9 cellular contexts compared by ENCODE assay signal in the genomic region with DNA sequence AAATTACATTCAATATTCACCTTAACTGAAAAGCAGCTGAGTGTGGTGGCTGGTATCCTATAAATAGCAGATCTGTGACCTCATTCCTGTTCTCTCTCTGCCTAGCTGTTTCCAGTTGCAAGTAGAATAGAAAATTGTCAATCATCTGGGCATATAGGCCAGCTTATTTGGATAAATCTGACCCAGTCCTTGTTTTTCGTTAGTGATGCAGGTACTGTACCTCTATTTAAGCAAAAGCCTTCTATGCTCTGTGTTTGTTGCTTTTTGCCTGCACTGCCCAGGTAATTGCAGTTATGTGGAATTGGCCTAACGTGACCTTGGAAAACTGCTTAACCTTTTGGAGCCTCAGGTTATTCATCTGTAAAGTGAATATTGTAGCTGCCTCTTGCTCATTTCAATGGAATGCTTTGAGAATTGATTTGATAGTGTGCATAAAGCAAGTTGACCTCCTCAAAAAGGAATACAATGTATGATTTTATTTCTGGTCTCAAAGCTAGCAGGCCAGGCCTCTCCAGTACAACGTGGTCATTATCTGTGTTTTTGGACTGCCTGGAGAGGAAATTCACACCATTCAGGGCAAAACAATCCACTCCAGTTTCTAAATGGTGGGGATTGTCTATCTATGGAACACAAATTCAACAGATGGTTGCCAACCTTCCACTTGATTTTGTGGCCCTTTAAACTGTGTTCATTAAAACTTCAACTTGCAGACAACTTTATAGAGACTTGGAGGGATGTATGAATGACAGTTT.
DNase-seq lines count a peak whose midpoint lies in the region; ATAC-seq and TF ChIP-seq lines count a peak whose summit lies in the region.
"Had no signal": no experiment of that assay in that cellular context is flagged by ENCODE, and none has a peak within 500 bp of the region (broad histone marks: within the 10 kb centered on the region; RNA-seq: fewer than 3 reads in every experiment).

No MANE protein-coding gene starts in this region.

- H3K9me3 Mint-ChIP-seq in naive thymus-derived CD8-positive, alpha-beta T cell: no peaks in the 10 kb centered on the region

- no peak overlapping the region for H3K27ac Mint-ChIP-seq in naive thymus-derived CD8-positive, alpha-beta T cell

- peaks cover 0 to 18% (median 2%) of the 10 kb centered on the region in 4 donors for H3K4me1 Mint-ChIP-seq in naive thymus-derived CD8-positive, alpha-beta T cell

- H3K4me3 ChIP-seq in fibroblast of lung (replicated peaks in 1 of 4; ENCODE audit: control extremely low read depth in 1 of 4, insufficient read depth in 1 of 4, low read depth in 3 of 4, low read length in 4 of 4): no peak overlapping the region

- H2AFZ ChIP-seq in fibroblast of lung (ENCODE audit: low read length): peak overlapping the region; percentile 45

- no peaks in the 10 kb centered on the region for H4K20me1 ChIP-seq in fibroblast of lung (ENCODE audit: control insufficient read depth, extremely low read depth, insufficient read depth, low read length)

- DNase-seq in NCI-H774 (lab: John Stamatoyannopoulos, UW) (peak; percentile 26), fibroblast of lung (ENCODE audit: low read depth in 2 of 2) (peak; percentile 40 to 66), sciatic nerve (ENCODE audit: low spot score) (no peak), T1000 (lab: John Stamatoyannopoulos, UW) (no peak)
- no peak for DNase-seq in naive thymus-derived CD8-positive, alpha-beta T cell
- DNase-seq: activated T-cell treated with anti-CD3 and anti-CD28 coated beads, Interleukin-2, amount 50 U/mL, for 48 hours had no signal

- no peaks in the 10 kb centered on the region for H3K36me3 ChIP-seq in fibroblast of lung (ENCODE audit: control insufficient read depth, insufficient read depth, low read length)

- peak; percentile 35 for ATAC-seq in GM21619 (IDR thresholded peaks at IDR 0.05; ENCODE audit: unreplicated experiment)
- ATAC-seq in sciatic nerve: peak; percentile 49
- no peak for ATAC-seq in naive thymus-derived CD8-positive, alpha-beta T cell
- ATAC-seq in GM21737 (IDR thresholded peaks at IDR 0.05; ENCODE audit: unreplicated experiment): no peak
- no peak for ATAC-seq in GM21526 (IDR thresholded peaks at IDR 0.05; ENCODE audit: low FRiP score, unreplicated experiment)

- no peaks in the 10 kb centered on the region for H3K9me3 ChIP-seq in fibroblast of lung (ENCODE audit: control insufficient read depth, insufficient read depth, low read depth, low read length)

- POLR2A ChIA-PET in naive thymus-derived CD8-positive, alpha-beta T cell (lab: Charles Lee): no interaction called here

- H3K4me1 ChIP-seq in fibroblast of lung (ENCODE audit: control insufficient read depth, extremely low read depth, insufficient read depth, low read length): peaks cover 18% of the 10 kb centered on the region

- H3K27me3 ChIP-seq in fibroblast of lung (ENCODE audit: control insufficient read depth, insufficient read depth, low read length): no peaks in the 10 kb centered on the region

- H3K79me2 ChIP-seq in fibroblast of lung (ENCODE audit: control insufficient read depth, insufficient read depth, low read length): no peaks in the 10 kb centered on the region

- no peak overlapping the region for H3K9ac ChIP-seq in fibroblast of lung (ENCODE audit: insufficient read depth, low read length)

- H3K4me3 Mint-ChIP-seq in naive thymus-derived CD8-positive, alpha-beta T cell: no peak overlapping the region

- peak overlapping the region; percentile 72 for H3K4me2 ChIP-seq in fibroblast of lung (ENCODE audit: extremely low read depth, insufficient read depth, low read length)

- H3K27me3 Mint-ChIP-seq in naive thymus-derived CD8-positive, alpha-beta T cell: peaks cover 0 to 6% (median 2%) of the 10 kb centered on the region in 5 donors

- no peak for TF ChIP-seq CTCF in fibroblast of lung (conservative IDR thresholded peaks at IDR 0.05 in 1 of 2, IDR thresholded peaks at IDR 0.05 in 1 of 2; ENCODE audit: low read depth in 1 of 2, low read length in 2 of 2)

- peaks cover 0 to 1% (median 0%) of the 10 kb centered on the region in 3 donors for H3K36me3 Mint-ChIP-seq in naive thymus-derived CD8-positive, alpha-beta T cell

- intact Hi-C loops in sciatic nerve (cut with DNase I): no loop called here

- peak overlapping the region; percentile 50 for H3K27ac ChIP-seq in fibroblast of lung (ENCODE audit: insufficient read depth, low read length)

Comparison
In these comparisons a context has a peak if more than half of its experiments do, and no peak if none do; other contexts are left out.
1. ATAC-seq: peak in GM21619 (single experiment) and sciatic nerve (single experiment); none in naive thymus-derived CD8-positive, alpha-beta T cell (0 of 2), GM21737 (single experiment) and GM21526 (single experiment).
2. DNase-seq: peak in NCI-H774 (single experiment) and fibroblast of lung (2 of 2); none in sciatic nerve (single experiment), T1000 (single experiment) and naive thymus-derived CD8-positive, alpha-beta T cell (0 of 10).